ENCODE assay signal across 25 cellular contexts in genomic region chr2:233489143-233489542, GRCh38.
DNase-seq lines count a peak whose midpoint lies in the region; ATAC-seq, FAIRE-seq and TF ChIP-seq lines count a peak whose summit lies in the region.
"Had no signal": no experiment of that assay in that cellular context is flagged by ENCODE, and none has a peak within 500 bp of the region (broad histone marks: within the 10 kb centered on the region; RNA-seq: fewer than 3 reads in every experiment).

No MANE protein-coding gene starts in this region.

- peaks cover 9% of the 10 kb centered on the region for H3K4me1 Mint-ChIP-seq in type B pancreatic cell (ENCODE audit: unreplicated experiment)
- H3K4me1 Mint-ChIP-seq: CD4-positive, CD25-positive, alpha-beta regulatory T cell had no signal

- no peak overlapping the region for H3K4me2 ChIP-seq in osteoblast (ENCODE audit: insufficient read depth, low read length)
- H3K4me2 ChIP-seq: KMS-11 had no signal

- H3K9me3 ChIP-seq in osteoblast (ENCODE audit: low read depth, low read length) = no peaks in the 10 kb centered on the region
- H3K9me3 ChIP-seq: neutrophil, thyroid gland had no signal

- H3K27me3 ChIP-seq in osteoblast (ENCODE audit: insufficient read depth, low read length) = no peaks in the 10 kb centered on the region
- H3K27me3 ChIP-seq: neutrophil, thyroid gland had no signal

- POLR2A ChIA-PET in RWPE1 (lab: Yijun Ruan, JAX; ENCODE audit: low non-redundant PET) = no interaction called here

- peaks cover 42% of the 10 kb centered on the region for H3K36me3 ChIP-seq in osteoblast (ENCODE audit: insufficient read depth, low read length)
- H3K36me3 ChIP-seq: neutrophil had no signal

- H3K27ac Mint-ChIP-seq in type B pancreatic cell = peak overlapping the region; percentile 39
- H3K27ac Mint-ChIP-seq: dendritic cell treated with granulocyte-macrophage colony-stimulating factor and Interleukin-4, amounts not matched to agents 40 ng/mL and 50 ng/mL, for 4 days had no signal

- no peaks in the 10 kb centered on the region for H4K20me1 ChIP-seq in osteoblast (ENCODE audit: insufficient read depth, low read length)

- peaks cover 22% of the 10 kb centered on the region for H3K36me3 Mint-ChIP-seq in type B pancreatic cell

- peaks cover 40% of the 10 kb centered on the region for H3K4me1 ChIP-seq in osteoblast (ENCODE audit: insufficient read depth, low read length)

- no peak for ATAC-seq in GM18502 (IDR thresholded peaks at IDR 0.05; ENCODE audit: poor library complexity, unreplicated experiment)
- ATAC-seq: activated T-cell treated with anti-CD3 and anti-CD28 coated beads, Interleukin-2, amount 50 U/mL, for 4 hours had no signal

- TF ChIP-seq CTCF in RWPE1 (conservative IDR thresholded peaks at IDR 0.05; ENCODE audit: low read depth) = no peak
- no peak for TF ChIP-seq CTCF in coronary artery (IDR thresholded peaks at IDR 0.05)
- no peak for TF ChIP-seq CTCF in osteoblast (IDR thresholded peaks at IDR 0.05; ENCODE audit: extremely low read depth, low read depth, low read length)
- TF ChIP-seq CTCF in type B pancreatic cell (conservative IDR thresholded peaks at IDR 0.05) = no peak

- no peaks in the 10 kb centered on the region for H3K27me3 Mint-ChIP-seq in type B pancreatic cell
- H3K27me3 Mint-ChIP-seq: CD4-positive, CD25-positive, alpha-beta regulatory T cell; dendritic cell treated with granulocyte-macrophage colony-stimulating factor and Interleukin-4, amounts not matched to agents 40 ng/mL and 50 ng/mL, for 4 days had no signal

- CTCF ChIA-PET in RWPE1 (lab: Yijun Ruan, JAX) = interaction anchor here (0.7 to 1.1 kb wide), 2 partner anchors 105 to 217 kb away, joined by 3 to 6 read pairs; no protein-coding TSS in a partner anchor

- no peak for DNase-seq in RWPE1 (ENCODE audit: low spot score)
- DNase-seq in coronary artery (ENCODE audit: low spot score) = no peak
- DNase-seq in osteoblast (ENCODE audit: insufficient read length, low spot score, missing footprints) = no peak
- no peak for DNase-seq in type B pancreatic cell (ENCODE audit: extremely low spot score, unreplicated experiment)
- no peak for DNase-seq in H54 (ENCODE audit: insufficient read length, low spot score)
- DNase-seq in HPDE6-E6E7 (ENCODE audit: extremely low spot score) = no peak
- no peak for DNase-seq in GM12892 (ENCODE audit: insufficient read length)
- DNase-seq: activated CD4-positive, alpha-beta T cell treated with anti-CD3 and anti-CD28 coated beads for 48 hours; activated T-cell treated with anti-CD3 and anti-CD28 coated beads, Interleukin-2, amount 50 U/mL, for 4 hours; CD4-positive, CD25-positive, alpha-beta regulatory T cell; islet precursor cell; NCI-H2171; NCI-H510A treated with DMSO at 0.1 percent for 48 hours; small intestine; stimulated activated CD4-positive, alpha-beta T cell treated with anti-CD3 and anti-CD28 coated beads, Interleukin-4, amount 100 ng/mL, for 1 hour; stimulated activated naive CD4-positive, alpha-beta T cell; thyroid gland had no signal

- H3K4me3 Mint-ChIP-seq in type B pancreatic cell = no peak overlapping the region
- H3K4me3 Mint-ChIP-seq: activated T-cell treated with anti-CD3 and anti-CD28 coated beads, Interleukin-2, amount 50 U/mL, for 4 hours; CD4-positive, CD25-positive, alpha-beta regulatory T cell; dendritic cell treated with granulocyte-macrophage colony-stimulating factor and Interleukin-4, amounts not matched to agents 40 ng/mL and 50 ng/mL, for 4 days had no signal

- H3K4me3 ChIP-seq in coronary artery (no peak overlapping the region), osteoblast (ENCODE audit: insufficient read depth, low read length) (no peak overlapping the region)
- H3K4me3 ChIP-seq: GM23248, lung, SK-N-MC, thyroid gland had no signal

- H3K27ac ChIP-seq in RWPE1 (peak overlapping the region; percentile 97), coronary artery (peak overlapping the region; percentile 69 to 84), osteoblast (ENCODE audit: low read depth, low read length) (peak overlapping the region; percentile 95)
- H3K27ac ChIP-seq: KMS-11, neutrophil, thyroid gland had no signal

- H3K9me3 Mint-ChIP-seq in type B pancreatic cell = no peaks in the 10 kb centered on the region
- H3K9me3 Mint-ChIP-seq: activated T-cell treated with anti-CD3 and anti-CD28 coated beads, Interleukin-2, amount 50 U/mL, for 4 hours; CD4-positive, CD25-positive, alpha-beta regulatory T cell; dendritic cell treated with granulocyte-macrophage colony-stimulating factor and Interleukin-4, amounts not matched to agents 40 ng/mL and 50 ng/mL, for 4 days had no signal

- TF ChIP-seq POLR2A in H54 (IDR thresholded peaks at IDR 0.05; ENCODE audit: low read depth, low read length) (no peak), GM12892 (IDR thresholded peaks at IDR 0.05; ENCODE audit: low read depth, low read length) (no peak)

- H2AFZ ChIP-seq in osteoblast (ENCODE audit: low read length) = no peak overlapping the region
- H2AFZ ChIP-seq: GM23248 had no signal

- no peaks in the 10 kb centered on the region for H3K79me2 ChIP-seq in osteoblast (ENCODE audit: insufficient read depth, low read length)

- no peak for FAIRE-seq in H54 (lab: Jason Lieb, UNC)
- no peak for FAIRE-seq in GM12892 (lab: Jason Lieb, UNC)
- FAIRE-seq: endometrium, small intestine had no signal
